ENCODE assay signal across 8 cellular contexts in the genomic region with DNA sequence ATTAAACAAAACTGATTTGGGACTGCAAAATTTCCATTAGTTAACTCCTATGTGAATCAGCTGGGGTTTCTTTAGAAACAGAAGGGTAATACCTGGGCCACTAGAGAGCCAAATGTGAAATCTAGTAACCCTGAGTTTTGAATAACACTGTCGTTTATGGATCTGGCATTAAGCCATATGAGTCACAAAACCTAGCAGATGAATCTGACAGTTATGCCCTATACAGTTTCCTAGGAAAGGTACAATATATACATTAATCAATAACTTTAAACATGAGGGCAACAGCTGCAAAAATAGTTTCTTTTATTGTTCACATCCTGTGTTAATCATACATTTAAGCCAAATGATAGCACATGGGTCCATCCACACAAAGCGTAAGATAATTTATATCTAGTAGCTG. TPM values are rescaled to one million over a fixed set of nuclear protein-coding genes. Genes with fewer than 3 reads are reported as not detected.
A peak's percentile ranks its signal among the peaks of the same experiment; 100 is the strongest.
DNase-seq lines count a peak whose midpoint lies in the region; ATAC-seq and TF ChIP-seq lines count a peak whose summit lies in the region.

No MANE protein-coding gene starts in this region.

- intact Hi-C loops in adrenal gland (cut with DNase I): no loop called here

- H3K9me3 ChIP-seq in adrenal gland (replicated peaks in 1 of 3): no peaks in the 10 kb centered on the region

- no peaks in the 10 kb centered on the region for H3K27me3 ChIP-seq in adrenal gland

- TF ChIP-seq POLR2A in adrenal gland (IDR thresholded peaks at IDR 0.05): no peak

- H3K4me1 ChIP-seq in adrenal gland (replicated peaks in 1 of 2): peaks cover 10 to 19% of the 10 kb centered on the region in 2 donors

- no peak overlapping the region for H3K27ac ChIP-seq in adrenal gland

- DNase-seq in DMS53 treated with DMSO at 0.1 percent for 48 hours (lab: John Stamatoyannopoulos, UW; ENCODE audit: unreplicated experiment): peak; percentile 78
- peak; percentile 80 for DNase-seq in NCI-H748 treated with DMSO at 0.1 percent for 48 hours (lab: John Stamatoyannopoulos, UW)
- peak; percentile 28 for DNase-seq in fibroblast of the aortic adventitia (ENCODE audit: low read depth)
- DNase-seq in OCI-M2 (lab: John Stamatoyannopoulos, UW; ENCODE audit: unreplicated experiment): no peak
- DNase-seq in adrenal gland: no peak
- no peak for DNase-seq in GOT3 (lab: John Stamatoyannopoulos, UW)
- DNase-seq in cortex of kidney (lab: John Stamatoyannopoulos, UW): no peak

- H3K4me3 ChIP-seq in fibroblast of the aortic adventitia (ENCODE audit: low read depth, low read length): no peak overlapping the region
- H3K4me3 ChIP-seq in adrenal gland: no peak overlapping the region

- H3K36me3 ChIP-seq in adrenal gland (replicated peaks in 1 of 2): no peaks in the 10 kb centered on the region

- ATAC-seq in HG03457 (IDR thresholded peaks at IDR 0.05; ENCODE audit: unreplicated experiment): peak; percentile 67

- TF ChIP-seq CTCF in fibroblast of the aortic adventitia (IDR thresholded peaks at IDR 0.05; ENCODE audit: insufficient read depth, low read length): no peak
- TF ChIP-seq CTCF in adrenal gland (IDR thresholded peaks at IDR 0.05): no peak

- 33 to 48% (median 47%) methylated on average over 2 of the region's 2 CpGs for WGBS in adrenal gland, 4 donors

RNA-seq across cellular contexts. Expression of gene PAM, which starts 56.9 kb away (rescaled TPM):
- total RNA-seq in fibroblast of the aortic adventitia (ENCODE audit: low replicate concordance): 376 and 528 TPM in 2 replicates
- 100 to 1,000 TPM; 364 to 580 (median 436) TPM for total RNA-seq in adrenal gland
- polyA plus RNA-seq in adrenal gland: 100 to 1,000 TPM; 236 to 381 (median 314) TPM

Comparison
In these comparisons a context has a peak if more than half of its experiments do, and no peak if none do; other contexts are left out.
1. DNase-seq: peak in DMS53 treated with DMSO at 0.1 percent for 48 hours (single experiment), NCI-H748 treated with DMSO at 0.1 percent for 48 hours (single experiment) and fibroblast of the aortic adventitia (single experiment); none in OCI-M2 (single experiment), adrenal gland (0 of 7), GOT3 (single experiment) and cortex of kidney (single experiment).